Comparison of ENCODE assay signal across 23 cellular contexts in genomic region chr12:52630104-52630500, GRCh38. TPM values are rescaled to one million over a fixed set of nuclear protein-coding genes. Genes with fewer than 3 reads are reported as not detected.
DNase-seq lines count a peak whose midpoint lies in the region; ATAC-seq and TF ChIP-seq lines count a peak whose summit lies in the region.
"Had no signal": no experiment of that assay in that cellular context is flagged by ENCODE, and none has a peak within 500 bp of the region (broad histone marks: within the 10 kb centered on the region; RNA-seq: fewer than 3 reads in every experiment).

No MANE protein-coding gene starts in this region.

- no peak overlapping the region for H3K4me3 ChIP-seq in coronary artery
- H3K4me3 ChIP-seq in spleen: no peak overlapping the region
- H3K4me3 ChIP-seq: dorsolateral prefrontal cortex, lung, SJCRH30 had no signal

- WGBS in spleen, 5 donors: 76 to 87% (median 78%) methylated on average over 7 of the region's 7 CpGs

- peak in 1 of 2 donors; percentile 19 for ATAC-seq in activated T-cell treated with anti-CD3 and anti-CD28 coated beads, Interleukin-2, amount 50 U/mL, for 4 hours
- no peak for ATAC-seq in HG03342 (IDR thresholded peaks at IDR 0.05; ENCODE audit: unreplicated experiment)
- ATAC-seq: activated CD4-positive, CD25-positive, alpha-beta regulatory T cell treated with anti-CD3 and anti-CD28 coated beads, Interleukin-2, amount 50 U/mL, for 24 hours had no signal

- no peak for TF ChIP-seq POLR2A in spleen (IDR thresholded peaks at IDR 0.05)

- peak overlapping the region; percentile 70 for H3K4me3 Mint-ChIP-seq in activated T-cell treated with anti-CD3 and anti-CD28 coated beads, Interleukin-2, amount 50 U/mL, for 4 hours

- DNase-seq in activated T-cell treated with anti-CD3 and anti-CD28 coated beads, Interleukin-2, amount 50 U/mL, for 4 hours: no peak
- no peak for DNase-seq in activated T-cell treated with anti-CD3 and anti-CD28 coated beads, Interleukin-2, amount 50 U/mL, for 1 hour
- peak; percentile 4 for DNase-seq in D341Med (ENCODE audit: low spot score)
- peak; percentile 43 for DNase-seq in coronary artery (ENCODE audit: low spot score)
- peak; percentile 55 for DNase-seq in spleen
- DNase-seq in NCI-H187 (lab: John Stamatoyannopoulos, UW): no peak
- DNase-seq: activated T-cell treated with anti-CD3 and anti-CD28 coated beads for 4 hours; C1 segment of cervical spinal cord; dorsolateral prefrontal cortex; EL; NCI-H1092; NCI-H2029 treated with DMSO at 0.1 percent for 48 hours; NCI-H226; SJCRH30; stimulated activated CD4-positive, alpha-beta T cell treated with anti-CD3 and anti-CD28 coated beads, Interleukin-1b, Interleukin-23, amount 100 ng/mL, for 48 hours; T-helper 1 cell had no signal

- TF ChIP-seq CTCF in coronary artery (IDR thresholded peaks at IDR 0.05) (no peak), spleen (IDR thresholded peaks at IDR 0.05 in 8 of 11, conservative IDR thresholded peaks at IDR 0.05 in 3 of 11) (no peak)

- peaks cover 78% of the 10 kb centered on the region for H3K4me1 Mint-ChIP-seq in activated T-cell treated with anti-CD3 and anti-CD28 coated beads, Interleukin-2, amount 50 U/mL, for 4 hours (ENCODE audit: low read depth)

- H3K36me3 ChIP-seq in spleen: no peaks in the 10 kb centered on the region
- H3K36me3 ChIP-seq: SJCRH30 had no signal

- H3K9me3 Mint-ChIP-seq in activated T-cell treated with anti-CD3 and anti-CD28 coated beads, Interleukin-2, amount 50 U/mL, for 4 hours: no peaks in the 10 kb centered on the region

- H3K27me3 ChIP-seq in spleen (replicated peaks in 1 of 7): peaks cover 0 to 18% (median 0%) of the 10 kb centered on the region in 7 donors
- H3K27me3 ChIP-seq: SJCRH30 had no signal

- H3K9me3 ChIP-seq in spleen: no peaks in the 10 kb centered on the region
- H3K9me3 ChIP-seq: SJCRH30 had no signal

- peaks cover 0 to 8% (median 0%) of the 10 kb centered on the region in 6 donors for H3K4me1 ChIP-seq in spleen
- H3K4me1 ChIP-seq: SJCRH30 had no signal

- H3K27ac ChIP-seq in coronary artery: no peak overlapping the region
- H3K27ac ChIP-seq in spleen: no peak overlapping the region
- H3K27ac ChIP-seq: dorsolateral prefrontal cortex, SJCRH30 had no signal

- H3K36me3 Mint-ChIP-seq in activated T-cell treated with anti-CD3 and anti-CD28 coated beads, Interleukin-2, amount 50 U/mL, for 4 hours (ENCODE audit: insufficient read depth): no peaks in the 10 kb centered on the region

- intact Hi-C loops in spleen (cut with DNase I; ENCODE audit: low total_unique reads): no loop called here

- no peaks in the 10 kb centered on the region for H3K27me3 Mint-ChIP-seq in activated T-cell treated with anti-CD3 and anti-CD28 coated beads, Interleukin-2, amount 50 U/mL, for 4 hours (ENCODE audit: low read depth)

RNA-seq across cellular contexts. Expression of gene KRT73, which starts 11.7 kb away (rescaled TPM):
- total RNA-seq in activated T-cell treated with anti-CD3 and anti-CD28 coated beads, Interleukin-2, amount 50 U/mL, for 4 hours: under 1 TPM; 0.16 to 0.23 (median 0.22) TPM
- total RNA-seq in spleen: 1 to 10 TPM in 3 of 7 donors, under 1 TPM in 4; 0.13 to 1.4 (median 0.59) TPM
- polyA plus RNA-seq in spleen: under 1 TPM; 0.04 to 0.20 (median 0.16) TPM
- total RNA-seq: kidney epithelial cell, lung, pulmonary artery endothelial cell, SJCRH30 had no signal
- polyA plus RNA-seq: AG04450, urinary bladder had no signal

RNA-seq across cellular contexts. Expression of gene KRT2, which starts 21.9 kb away (rescaled TPM):
- not detected for total RNA-seq in activated T-cell treated with anti-CD3 and anti-CD28 coated beads, Interleukin-2, amount 50 U/mL, for 4 hours
- total RNA-seq in spleen: under 1 TPM in 3 of 7 donors, not detected in 4; 0.13 to 0.52 (median 0.26) TPM
- under 1 TPM; 0.07 to 0.45 (median 0.42) TPM for polyA plus RNA-seq in spleen
- total RNA-seq: kidney epithelial cell, lung, pulmonary artery endothelial cell, SJCRH30, urinary bladder had no signal
- polyA plus RNA-seq: AG04450, urinary bladder had no signal

RNA-seq across cellular contexts. Expression of gene KRT72, which starts 28.8 kb away (rescaled TPM):
- under 1 TPM; 0.11 to 0.38 (median 0.20) TPM for total RNA-seq in activated T-cell treated with anti-CD3 and anti-CD28 coated beads, Interleukin-2, amount 50 U/mL, for 4 hours
- total RNA-seq in spleen: 1 to 10 TPM in 2 of 7 donors, under 1 TPM in 4, not detected in 1; 0.52 to 2.2 (median 0.78) TPM
- polyA plus RNA-seq in spleen: 1 to 10 TPM in 2 of 3 donors, under 1 TPM in 1; 0.86 to 1.7 (median 1.4) TPM
- total RNA-seq: kidney epithelial cell, pulmonary artery endothelial cell, SJCRH30, urinary bladder had no signal
- polyA plus RNA-seq: AG04450, urinary bladder had no signal

RNA-seq across cellular contexts. Expression of gene KRT1, which starts 50.1 kb away (rescaled TPM):
- total RNA-seq in activated T-cell treated with anti-CD3 and anti-CD28 coated beads, Interleukin-2, amount 50 U/mL, for 4 hours: under 1 TPM in 1 of 3 donors, not detected in 2; 0.37 TPM
- 1 to 10 TPM in 2 of 7 donors, under 1 TPM in 3, not detected in 2; 0.58 to 2.4 (median 0.68) TPM for total RNA-seq in spleen
- under 1 TPM in 1 of 3 donors, not detected in 2; 0.05 TPM for polyA plus RNA-seq in spleen
- total RNA-seq: kidney epithelial cell, pulmonary artery endothelial cell, SJCRH30 had no signal
- polyA plus RNA-seq: AG04450, lung, urinary bladder had no signal

RNA-seq across cellular contexts. Expression of gene KRT74, which starts 56.5 kb away (rescaled TPM):
- not detected for total RNA-seq in activated T-cell treated with anti-CD3 and anti-CD28 coated beads, Interleukin-2, amount 50 U/mL, for 4 hours
- not detected for total RNA-seq in spleen
- not detected for polyA plus RNA-seq in spleen
- total RNA-seq: dorsolateral prefrontal cortex, kidney epithelial cell, lung, pulmonary artery endothelial cell, SJCRH30, urinary bladder had no signal
- polyA plus RNA-seq: AG04450, lung, urinary bladder had no signal

Comparison
In these comparisons a context has a peak if more than half of its experiments do, and no peak if none do; other contexts are left out.
1. DNase-seq: peak in D341Med (single experiment), coronary artery (single experiment) and spleen (single experiment); none in activated T-cell treated with anti-CD3 and anti-CD28 coated beads, Interleukin-2, amount 50 U/mL, for 4 hours (single experiment), activated T-cell treated with anti-CD3 and anti-CD28 coated beads, Interleukin-2, amount 50 U/mL, for 1 hour (single experiment) and NCI-H187 (0 of 2).